In the genomic region with DNA sequence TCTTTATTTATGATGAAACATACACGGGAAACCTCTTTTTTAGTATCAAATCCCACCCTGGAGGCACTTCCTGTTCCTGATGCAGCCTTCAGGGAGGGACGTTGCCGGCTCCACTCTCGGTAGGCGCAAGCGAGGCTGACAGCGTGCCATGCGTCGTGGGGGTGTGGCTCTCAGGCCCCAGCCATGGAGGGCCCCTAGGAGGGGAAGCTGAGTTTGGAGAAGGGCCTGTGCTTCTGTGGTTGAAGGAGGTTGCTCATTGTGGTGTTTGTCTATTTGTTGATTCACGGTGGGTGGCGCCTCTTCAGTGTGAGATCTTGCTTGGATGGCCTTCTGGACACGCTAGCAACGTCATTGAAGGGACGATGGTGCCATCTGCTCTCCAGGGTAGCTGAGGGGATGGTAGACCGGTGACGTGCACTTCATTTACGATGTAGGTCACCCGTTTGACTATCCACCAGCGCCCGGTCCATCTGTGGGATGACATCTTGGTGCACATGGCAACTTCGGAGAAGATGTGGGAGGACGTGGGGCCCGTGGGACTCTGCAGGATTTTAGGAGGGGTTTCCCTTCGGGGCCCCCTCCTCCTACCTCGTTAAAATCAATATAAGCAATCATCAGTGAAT, we compare ENCODE assay signal across 17 cellular contexts.
"Had no signal": no experiment of that assay in that cellular context is flagged by ENCODE, and none has a peak within 500 bp of the region (broad histone marks: within the 10 kb centered on the region; RNA-seq: fewer than 3 reads in every experiment).

No MANE protein-coding gene starts in this region.

- H3K36me3 ChIP-seq: breast epithelium, heart left ventricle, left lung, prostate gland, tibial artery had no signal

- H3K27ac ChIP-seq: breast epithelium, heart left ventricle, left lung, prostate gland, tibial artery had no signal

- DNase-seq: activated CD4-positive, alpha-beta T cell treated with anti-CD3 and anti-CD28 coated beads for 1 hour; activated CD4-positive, alpha-beta T cell treated with anti-CD3 and anti-CD28 coated beads, Interleukin-2, amount 50 U/mL, for 1 hour; activated CD8-positive, alpha-beta T cell treated with anti-CD3 and anti-CD28 coated beads, Interleukin-2, amount 10 ng/mL, durations not matched to agents 7 days and 5 days; activated naive CD8-positive, alpha-beta T cell treated with anti-CD3 and anti-CD28 coated beads for 36 hours; cerebellar nuclear complex; cortex of kidney; left lung; mammary epithelial cell; natural killer cell; stimulated activated CD4-positive, alpha-beta T cell treated with anti-CD3 and anti-CD28 coated beads, Interleukin-2, amount 100 ng/mL, for 24 hours; stimulated activated naive CD8-positive, alpha-beta T cell treated with anti-CD3 and anti-CD28 coated beads, Interleukin-15, amount 100 ng/mL, for 72 hours; T-helper 9 cell had no signal

- ATAC-seq: activated CD8-positive, alpha-beta T cell treated with anti-CD3 and anti-CD28 coated beads, Interleukin-2, amount 10 ng/mL, durations not matched to agents 7 days and 5 days; heart left ventricle; left lung; natural killer cell; stimulated activated effector memory CD8-positive, alpha-beta T cell treated with anti-CD3 and anti-CD28 coated beads, Interleukin-12 subunit alpha, Interleukin-12 subunit beta, amount 100 ng/mL, for 72 hours; stimulated activated naive CD8-positive, alpha-beta T cell treated with anti-CD3 and anti-CD28 coated beads, Interleukin-15, amount 100 ng/mL, for 72 hours had no signal

- H3K9me3 ChIP-seq: breast epithelium, heart left ventricle, left lung, prostate gland, tibial artery had no signal

- H3K4me3 ChIP-seq: breast epithelium, heart left ventricle, left lung, prostate gland, tibial artery had no signal

- H3K4me1 ChIP-seq: breast epithelium, heart left ventricle, left lung, prostate gland, tibial artery had no signal

- H3K27me3 ChIP-seq: breast epithelium, heart left ventricle, tibial artery had no signal
